In the genomic region with DNA sequence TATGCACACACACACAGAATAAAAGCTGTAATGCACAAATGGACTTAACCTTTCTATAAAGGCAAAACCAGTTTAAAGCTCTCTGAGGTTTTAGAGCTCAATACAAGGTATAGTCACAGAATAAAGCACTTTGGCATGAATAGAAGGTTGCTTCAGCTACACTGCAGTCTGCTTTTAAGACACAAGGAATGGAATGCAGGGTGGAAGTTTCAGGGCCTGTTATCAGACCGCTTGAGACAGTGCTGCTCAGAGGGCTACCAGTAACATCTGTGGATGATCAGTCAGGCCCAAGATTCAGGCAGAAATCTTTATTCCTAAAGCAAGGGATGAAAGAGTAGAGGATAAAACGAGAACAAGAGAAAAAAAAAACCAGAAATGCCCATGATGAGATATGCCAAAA, we compare ENCODE assay signal across 19 cellular contexts. TPM values are rescaled to one million over a fixed set of nuclear protein-coding genes. Genes with fewer than 3 reads are reported as not detected.
A peak's percentile ranks its signal among the peaks of the same experiment; 100 is the strongest.
DNase-seq lines count a peak whose midpoint lies in the region; ATAC-seq and TF ChIP-seq lines count a peak whose summit lies in the region.
"Had no signal": no experiment of that assay in that cellular context is flagged by ENCODE, and none has a peak within 500 bp of the region (broad histone marks: within the 10 kb centered on the region; RNA-seq: fewer than 3 reads in every experiment).

No MANE protein-coding gene starts in this region.

- no peaks in the 10 kb centered on the region for H3K9me3 Mint-ChIP-seq in Calu3 (ENCODE audit: low read depth, unreplicated experiment)
- peaks cover 0 to 4% (median 0%) of the 10 kb centered on the region in 7 donors for H3K9me3 Mint-ChIP-seq in naive B cell

- H3K9ac ChIP-seq in adipocyte (ENCODE audit: low read length) (peak overlapping the region; percentile 12), colonic mucosa (ENCODE audit: low read depth in 2 of 2, low read length in 2 of 2) (no peak overlapping the region)

- H3K36me3 Mint-ChIP-seq in Calu3 (ENCODE audit: insufficient read depth, unreplicated experiment) (peaks cover 74% of the 10 kb centered on the region), naive B cell (peaks cover 36 to 52% of the 10 kb centered on the region in 2 donors)

- WGBS in tibial nerve, 2 donors: 54 to 61% methylated on average over 2 of the region's 2 CpGs

- DNase-seq in AG09309 (ENCODE audit: low read depth) (peak; percentile 41), Calu3 (no peak), adipocyte (ENCODE audit: low read depth) (peak; percentile 63), naive B cell (no peak), tibial nerve (ENCODE audit: low spot score in 2 of 2) (no peak), colonic mucosa (no peak)
- DNase-seq: amniotic stem cell; foreskin melanocyte; GOT3; KBM-7; NCI-H1436; NCI-H524 treated with DMSO at 0.1 percent for 48 hours; stimulated activated CD4-positive, alpha-beta T cell treated with anti-CD3 and anti-CD28 coated beads, Interleukin-1b, Interleukin-23, amount 100 ng/mL, for 48 hours; T1000 had no signal

- TF ChIP-seq CTCF in AG09309 (IDR thresholded peaks at IDR 0.05; ENCODE audit: control insufficient read depth, insufficient read depth, low read depth, low read length, missing control alignments) (no peak), Calu3 (IDR thresholded peaks at IDR 0.05; ENCODE audit: unreplicated experiment) (no peak), tibial nerve (IDR thresholded peaks at IDR 0.05) (no peak), colonic mucosa (IDR thresholded peaks at IDR 0.05) (no peak)

- H3K27me3 Mint-ChIP-seq in Calu3 (ENCODE audit: unreplicated experiment) (no peaks in the 10 kb centered on the region), naive B cell (no peaks in the 10 kb centered on the region)

- no peak for TF ChIP-seq EP300 in tibial nerve (IDR thresholded peaks at IDR 0.05)

- BruUV-seq in Calu3 (replicated peaks; lab: Mats Ljungman, UMichigan): no TSS peak

- intact Hi-C loops in Calu3 (cut with micrococcal nuclease; ENCODE audit: unreplicated experiment): no loop called here
- intact Hi-C loops in colonic mucosa (cut with DNase I): no loop called here

- H3K9me3 ChIP-seq in adipocyte (ENCODE audit: control insufficient read depth, low read length) (no peaks in the 10 kb centered on the region), tibial nerve (no peaks in the 10 kb centered on the region), colonic mucosa (no peaks in the 10 kb centered on the region)
- H3K9me3 ChIP-seq: vagina had no signal

- CTCF ChIA-PET in Calu3 (lab: Charles Lee): no interaction called here

- H3K4me3 Mint-ChIP-seq in Calu3 (ENCODE audit: low read depth, unreplicated experiment) (no peak overlapping the region), naive B cell (peak overlapping the region in 1 of 8 donors; percentile 35)

- H3K36me3 ChIP-seq in adipocyte (ENCODE audit: control insufficient read depth, insufficient read depth, low read length, severe bottlenecking): peaks cover 87% of the 10 kb centered on the region
- peaks cover 0 to 25% (median 0%) of the 10 kb centered on the region in 3 donors for H3K36me3 ChIP-seq in tibial nerve
- H3K36me3 ChIP-seq in colonic mucosa: peaks cover 2% of the 10 kb centered on the region

- H3K27me3 ChIP-seq in adipocyte (replicated peaks; ENCODE audit: control insufficient read depth, insufficient read depth, low read length) (no peaks in the 10 kb centered on the region), tibial nerve (no peaks in the 10 kb centered on the region), colonic mucosa (no peaks in the 10 kb centered on the region)
- H3K27me3 ChIP-seq: vagina had no signal

- H3K27ac Mint-ChIP-seq in Calu3 (ENCODE audit: unreplicated experiment): peak overlapping the region; percentile 77
- peak overlapping the region in 5 of 6 donors; percentile 77 to 90 (median 84) for H3K27ac Mint-ChIP-seq in naive B cell

- peaks cover 43% of the 10 kb centered on the region for H3K4me1 Mint-ChIP-seq in Calu3 (ENCODE audit: low read depth, unreplicated experiment)
- peaks cover 38 to 54% (median 45%) of the 10 kb centered on the region in 3 donors for H3K4me1 Mint-ChIP-seq in naive B cell

- H3K27ac ChIP-seq in tibial nerve (peak overlapping the region in 1 of 4 donors; percentile 65), colonic mucosa (no peak overlapping the region)
- H3K27ac ChIP-seq: C4-2B, RWPE1, vagina had no signal

- H3K4me3 ChIP-seq in AG09309 (ENCODE audit: control insufficient read depth, low read depth, low read length) (no peak overlapping the region), adipocyte (ENCODE audit: low read length) (no peak overlapping the region), tibial nerve (no peak overlapping the region), colonic mucosa (no peak overlapping the region)
- H3K4me3 ChIP-seq: vagina had no signal

- ATAC-seq in naive B cell (ENCODE audit: low read depth in 2 of 2) (no peak), GM18867 (IDR thresholded peaks at IDR 0.05; ENCODE audit: unreplicated experiment) (no peak), HG03571 (IDR thresholded peaks at IDR 0.05; ENCODE audit: unreplicated experiment) (no peak)

- H3K4me1 ChIP-seq in adipocyte (ENCODE audit: control insufficient read depth, insufficient read depth, low read length): peaks cover 41% of the 10 kb centered on the region
- H3K4me1 ChIP-seq in tibial nerve: peaks cover 0 to 22% (median 7%) of the 10 kb centered on the region in 4 donors
- H3K4me1 ChIP-seq in colonic mucosa: no peaks in the 10 kb centered on the region

- TF ChIP-seq POLR2A in tibial nerve (IDR thresholded peaks at IDR 0.05): no peak

RNA-seq across cellular contexts. Expression of gene CD44, which starts 46.7 kb away (rescaled TPM):
- total RNA-seq in Calu3 (2022) (1,189 and 1,365 TPM in 2 replicates), tibial nerve (100 to 1,000 TPM in 1 of 4 donors, 10 to 100 TPM in 3; 67.1 to 180 (median 84.8) TPM), colonic mucosa (100 to 1,000 TPM; 152 to 171 TPM)
- polyA plus RNA-seq in naive B cell (ENCODE audit: low read depth in 6 of 6): 100 to 1,000 TPM; 156 to 277 (median 187) TPM

Comparison
In these comparisons a context has a peak if more than half of its experiments do, and no peak if none do; other contexts are left out.
1. DNase-seq: peak in AG09309 (single experiment) and adipocyte (single experiment); none in Calu3 (single experiment), naive B cell (single experiment), tibial nerve (0 of 2) and colonic mucosa (single experiment).